In genomic region chr2:210199854-210200253, GRCh38 we compare ENCODE assay signal across 19 cellular contexts. TPM values are rescaled to one million over a fixed set of nuclear protein-coding genes. Genes with fewer than 3 reads are reported as not detected.
DNase-seq lines count a peak whose midpoint lies in the region; ATAC-seq, FAIRE-seq and TF ChIP-seq lines count a peak whose summit lies in the region.
"Had no signal": no experiment of that assay in that cellular context is flagged by ENCODE, and none has a peak within 500 bp of the region (broad histone marks: within the 10 kb centered on the region; RNA-seq: fewer than 3 reads in every experiment).

No MANE protein-coding gene starts in this region.

- no peak overlapping the region for H3K4me3 ChIP-seq in lower lobe of right lung
- H3K4me3 ChIP-seq in PC-9, result no peak overlapping the region
- H3K4me3 ChIP-seq: BLaER1, MG63 had no signal

- no peak overlapping the region for H3K27ac Mint-ChIP-seq in activated CD4-positive, alpha-beta T cell treated with anti-CD3 and anti-CD28 coated beads, Interleukin-2, amount 10 ng/mL, durations not matched to agents 24 days and 14 days

- DNase-seq in DMS53 treated with DMSO at 0.1 percent for 48 hours (lab: John Stamatoyannopoulos, UW; ENCODE audit: unreplicated experiment) (peak; percentile 17), NCI-H2029 treated with DMSO at 0.1 percent for 48 hours (lab: John Stamatoyannopoulos, UW) (peak; percentile 48), lower lobe of right lung (no peak), urothelium cell line (ENCODE audit: low spot score) (no peak), PC-9 (no peak)
- DNase-seq in activated CD4-positive, alpha-beta T cell treated with anti-CD3 and anti-CD28 coated beads, Interleukin-2, amount 10 ng/mL, durations not matched to agents 24 days and 14 days, result no peak
- DNase-seq: DMS 273 treated with DMSO at 0.1 percent for 48 hours; GDM1; MG63; NCI-H187 treated with DMSO at 0.1 percent for 48 hours; NK-92 treated with Interleukin-12 subunit alpha and Interleukin-12 subunit beta, amount 100 ng/mL, for 24 hours; SIG-M5; SK-N-SH had no signal

- no peak overlapping the region for H3K27ac ChIP-seq in lower lobe of right lung
- H3K27ac ChIP-seq in PC-9, result no peak overlapping the region
- H3K27ac ChIP-seq: BLaER1 had no signal

- peak; percentile 69 to 81 for ATAC-seq in lower lobe of right lung
- ATAC-seq in HG03280 (IDR thresholded peaks at IDR 0.05; ENCODE audit: unreplicated experiment), result no peak

- H4K20me1 ChIP-seq in PC-9 (ENCODE audit: insufficient read depth), result no peaks in the 10 kb centered on the region
- H4K20me1 ChIP-seq: BLaER1 had no signal

- no peaks in the 10 kb centered on the region for H3K36me3 Mint-ChIP-seq in activated CD4-positive, alpha-beta T cell treated with anti-CD3 and anti-CD28 coated beads, Interleukin-2, amount 10 ng/mL, durations not matched to agents 24 days and 14 days (ENCODE audit: low read depth)
- H3K36me3 Mint-ChIP-seq: CD4-positive, alpha-beta memory T cell had no signal

- H3K36me3 ChIP-seq in lower lobe of right lung (no peaks in the 10 kb centered on the region), PC-9 (ENCODE audit: low read depth) (no peaks in the 10 kb centered on the region)
- H3K36me3 ChIP-seq: BLaER1, MG63 had no signal

- peak; percentile 23 for FAIRE-seq in urothelium cell line (lab: Jason Lieb, UNC)
- FAIRE-seq: H1 had no signal

- H3K9me2 ChIP-seq in PC-9 (ENCODE audit: insufficient read depth), result no peaks in the 10 kb centered on the region
- H3K9me2 ChIP-seq: SK-N-SH had no signal

- no peaks in the 10 kb centered on the region for H3K9me3 Mint-ChIP-seq in activated CD4-positive, alpha-beta T cell treated with anti-CD3 and anti-CD28 coated beads, Interleukin-2, amount 10 ng/mL, durations not matched to agents 24 days and 14 days
- H3K9me3 Mint-ChIP-seq: CD4-positive, alpha-beta memory T cell had no signal

- H3K4me3 Mint-ChIP-seq in activated CD4-positive, alpha-beta T cell treated with anti-CD3 and anti-CD28 coated beads, Interleukin-2, amount 10 ng/mL, durations not matched to agents 24 days and 14 days, result no peak overlapping the region
- H3K4me3 Mint-ChIP-seq: CD4-positive, alpha-beta memory T cell had no signal

- H3K27me3 ChIP-seq in lower lobe of right lung (ENCODE audit: low read depth) (no peaks in the 10 kb centered on the region), PC-9 (ENCODE audit: insufficient read depth, low read depth) (no peaks in the 10 kb centered on the region)
- H3K27me3 ChIP-seq: BLaER1, MG63 had no signal

- TF ChIP-seq CTCF in lower lobe of right lung (IDR thresholded peaks at IDR 0.05), result no peak
- no peak for TF ChIP-seq CTCF in PC-9 (conservative IDR thresholded peaks at IDR 0.05)

- H3K4me1 Mint-ChIP-seq in activated CD4-positive, alpha-beta T cell treated with anti-CD3 and anti-CD28 coated beads, Interleukin-2, amount 10 ng/mL, durations not matched to agents 24 days and 14 days, result peaks cover 3% of the 10 kb centered on the region
- H3K4me1 Mint-ChIP-seq: CD4-positive, alpha-beta memory T cell had no signal

- POLR2A ChIA-PET in PC-9 (lab: Charles Lee; ENCODE audit: unreplicated experiment), result no interaction called here

- CTCF ChIA-PET in PC-9 (lab: Charles Lee), result no interaction called here

- H3K79me2 ChIP-seq in PC-9 (ENCODE audit: low read depth), result no peaks in the 10 kb centered on the region

- H3F3A ChIP-seq in PC-9 (ENCODE audit: insufficient read depth, low read depth), result no peaks in the 10 kb centered on the region

- H3K9me3 ChIP-seq in lower lobe of right lung, result no peaks in the 10 kb centered on the region
- H3K9me3 ChIP-seq in PC-9 (ENCODE audit: insufficient read depth, low read depth), result no peaks in the 10 kb centered on the region
- H3K9me3 ChIP-seq: BLaER1, Caco-2, MG63, SK-N-SH had no signal

- no peak overlapping the region for H2AFZ ChIP-seq in PC-9

- intact Hi-C loops in lower lobe of right lung (cut with DNase I), result no loop called here
- intact Hi-C loops in activated CD4-positive, alpha-beta T cell treated with anti-CD3 and anti-CD28 coated beads, Interleukin-2, amount 10 ng/mL, durations not matched to agents 24 days and 14 days (cut with micrococcal nuclease), result loop anchor here (1.0 to 10.0 kb wide), 5 partner anchors 223 to 1808 kb away; partner anchors contain the start of gene MAP2
- intact Hi-C loops in PC-9 (cut with micrococcal nuclease; ENCODE audit: unreplicated experiment), result loop anchor here (1.0 to 10.0 kb wide), 4 partner anchors 125 to 1805 kb away; partner anchors contain the start of gene MAP2

- BruUV-seq in PC-9 (replicated peaks; lab: Mats Ljungman, UMichigan), result no TSS peak

- peaks cover 9% of the 10 kb centered on the region for H3K27me3 Mint-ChIP-seq in activated CD4-positive, alpha-beta T cell treated with anti-CD3 and anti-CD28 coated beads, Interleukin-2, amount 10 ng/mL, durations not matched to agents 24 days and 14 days

- H3K4me2 ChIP-seq in PC-9, result no peak overlapping the region
- H3K4me2 ChIP-seq: BLaER1, SK-N-SH had no signal

- peaks cover 15% of the 10 kb centered on the region for H3K4me1 ChIP-seq in lower lobe of right lung
- H3K4me1 ChIP-seq in PC-9 (replicated peaks; ENCODE audit: insufficient read depth), result no peaks in the 10 kb centered on the region; the same call in 1 of the 2 replicates
- H3K4me1 ChIP-seq: Caco-2 had no signal

RNA-seq across cellular contexts. Expression of gene ACADL, which starts 25.4 kb away (rescaled TPM):
- total RNA-seq in lower lobe of right lung (45.4 TPM), PC-9 (2021) (0.20 and 0.24 TPM in 2 replicates)
- not detected in 2 replicates for total RNA-seq in activated CD4-positive, alpha-beta T cell treated with anti-CD3 and anti-CD28 coated beads, Interleukin-2, amount 10 ng/mL, durations not matched to agents 24 days and 14 days
- total RNA-seq: Caco-2; CD4-positive, alpha-beta memory T cell; IMR-90 had no signal

RNA-seq across cellular contexts. Expression of gene KANSL1L, which starts 28.6 kb away (rescaled TPM):
- total RNA-seq in lower lobe of right lung (34.4 TPM), PC-9 (2021) (8.6 and 8.8 TPM in 2 replicates)
- total RNA-seq in activated CD4-positive, alpha-beta T cell treated with anti-CD3 and anti-CD28 coated beads, Interleukin-2, amount 10 ng/mL, durations not matched to agents 24 days and 14 days, result 4.6 and 5.0 TPM in 2 replicates

Comparison
In these comparisons a context has a peak if more than half of its experiments do, and no peak if none do; other contexts are left out.
1. DNase-seq: peak in DMS53 treated with DMSO at 0.1 percent for 48 hours (single experiment) and NCI-H2029 treated with DMSO at 0.1 percent for 48 hours (single experiment); none in lower lobe of right lung (single experiment), urothelium cell line (single experiment), activated CD4-positive, alpha-beta T cell treated with anti-CD3 and anti-CD28 coated beads, Interleukin-2, amount 10 ng/mL, durations not matched to agents 24 days and 14 days (single experiment) and PC-9 (0 of 2).
2. RNA of gene ACADL, which starts 25.4 kb away (total RNA-seq): 45.4 TPM in lower lobe of right lung (single experiment); 0.20 to 0.24 TPM in PC-9 and not detected in activated CD4-positive, alpha-beta T cell treated with anti-CD3 and anti-CD28 coated beads, Interleukin-2, amount 10 ng/mL, durations not matched to agents 24 days and 14 days; every median in the first group is over 10 times any median in the second.